In genomic region chr21:37338671-37339526, GRCh38 we compare ENCODE assay signal across 11 cellular contexts. TPM values are rescaled to one million over a fixed set of nuclear protein-coding genes. Genes with fewer than 3 reads are reported as not detected.
DNase-seq lines count a peak whose midpoint lies in the region; ATAC-seq and TF ChIP-seq lines count a peak whose summit lies in the region.
"Had no signal": no experiment of that assay in that cellular context is flagged by ENCODE, and none has a peak within 500 bp of the region (broad histone marks: within the 10 kb centered on the region; RNA-seq: fewer than 3 reads in every experiment).

No MANE protein-coding gene starts in this region.

- peaks cover 1% of the 10 kb centered on the region for H3K27me3 Mint-ChIP-seq in activated T-helper 2 cell treated with anti-CD3 and anti-CD28 coated beads, Interferon-gamma antibody, Interleukin-2, Interleukin-4, amounts not matched to agents 10 μg/mL and 5 μg/mL and 100 μg/mL, durations not matched to agents 14 hours and 24 hours and 36 hours (ENCODE audit: low read depth)
- H3K27me3 Mint-ChIP-seq: brain had no signal

- H3K9me3 ChIP-seq in left lung (peaks cover 0 to 6% of the 10 kb centered on the region in 2 donors), aorta (ENCODE audit: control insufficient read depth, low read length) (no peaks in the 10 kb centered on the region)

- no peak overlapping the region for H3K27ac Mint-ChIP-seq in activated T-helper 2 cell treated with anti-CD3 and anti-CD28 coated beads, Interferon-gamma antibody, Interleukin-2, Interleukin-4, amounts not matched to agents 10 μg/mL and 5 μg/mL and 100 μg/mL, durations not matched to agents 14 hours and 24 hours and 36 hours
- H3K27ac Mint-ChIP-seq: IgD-negative memory B cell had no signal

- H3K4me3 Mint-ChIP-seq in activated T-helper 2 cell treated with anti-CD3 and anti-CD28 coated beads, Interferon-gamma antibody, Interleukin-2, Interleukin-4, amounts not matched to agents 10 μg/mL and 5 μg/mL and 100 μg/mL, durations not matched to agents 14 hours and 24 hours and 36 hours (ENCODE audit: low read depth): no peak overlapping the region
- H3K4me3 Mint-ChIP-seq: IgD-negative memory B cell had no signal

- peaks cover 3% of the 10 kb centered on the region for H3K4me1 Mint-ChIP-seq in activated T-helper 2 cell treated with anti-CD3 and anti-CD28 coated beads, Interferon-gamma antibody, Interleukin-2, Interleukin-4, amounts not matched to agents 10 μg/mL and 5 μg/mL and 100 μg/mL, durations not matched to agents 14 hours and 24 hours and 36 hours (ENCODE audit: low read depth)

- in situ Hi-C loops in astrocyte of the cerebellum (cut with HindIII; ENCODE audit: low sequenced_read_pairs) (no loop called here), GM13977 (cut with MboI; ENCODE audit: low pct_unique_long_range_greater_than_20kb, low sequenced_read_pairs, unreplicated experiment) (no loop called here)

- TF ChIP-seq CTCF in astrocyte of the cerebellum (IDR thresholded peaks at IDR 0.05; ENCODE audit: low read depth, low read length, missing control alignments): no peak
- TF ChIP-seq CTCF in left lung (IDR thresholded peaks at IDR 0.05): no peak
- no peak for TF ChIP-seq CTCF in GM13977 (IDR thresholded peaks at IDR 0.05; ENCODE audit: extremely low read depth, insufficient read depth, missing control alignments)

- intact Hi-C loops in left lung (cut with DNase I) (no loop called here), aorta (cut with DNase I) (loop anchor here (2.0 to 10.0 kb wide), 4 partner anchors 26 to 74 kb away; partner anchors contain the start of genes VPS26C (in 2 of the 2) and DYRK1A (in 1 of the 2))
- intact Hi-C loops in activated T-helper 2 cell treated with anti-CD3 and anti-CD28 coated beads, Interferon-gamma antibody, Interleukin-2, Interleukin-4, amounts not matched to agents 10 μg/mL and 5 μg/mL and 100 μg/mL, durations not matched to agents 14 hours and 24 hours and 36 hours (cut with micrococcal nuclease): no loop called here

- no peaks in the 10 kb centered on the region for H3K27me3 ChIP-seq in left lung
- H3K27me3 ChIP-seq in aorta (ENCODE audit: control insufficient read depth in 1 of 2, insufficient read depth in 2 of 2, low read length in 1 of 2): no peaks in the 10 kb centered on the region

- ATAC-seq in activated CD4-positive, CD25-positive, alpha-beta regulatory T cell treated with anti-CD3 and anti-CD28 coated beads, Interleukin-2, amount 50 U/mL, for 24 hours: peak; percentile 32 to 59
- ATAC-seq in left lung (peak; percentile 96), aorta (ENCODE audit: low FRiP score) (peak; percentile 87)

- H3K4me1 ChIP-seq in left lung (peaks cover 0 to 17% of the 10 kb centered on the region in 2 donors), aorta (ENCODE audit: control insufficient read depth in 1 of 2, insufficient read depth in 2 of 2, low read length in 2 of 2) (no peaks in the 10 kb centered on the region)

- peaks cover 3% of the 10 kb centered on the region for H3K9me3 Mint-ChIP-seq in activated T-helper 2 cell treated with anti-CD3 and anti-CD28 coated beads, Interferon-gamma antibody, Interleukin-2, Interleukin-4, amounts not matched to agents 10 μg/mL and 5 μg/mL and 100 μg/mL, durations not matched to agents 14 hours and 24 hours and 36 hours

- DNase-seq in activated CD4-positive, CD25-positive, alpha-beta regulatory T cell (lab: John Stamatoyannopoulos, UW): no peak
- DNase-seq in astrocyte of the cerebellum (ENCODE audit: low read depth) (peak; percentile 3), left lung (peak; percentile 34 to 42), aorta (peak; percentile 59 to 79), DMS114 treated with DMSO at 0.1 percent for 48 hours (lab: John Stamatoyannopoulos, UW; ENCODE audit: unreplicated experiment) (no peak), GM13977 (ENCODE audit: low spot score) (no peak)
- DNase-seq in activated T-helper 2 cell treated with anti-CD3 and anti-CD28 coated beads, Interferon-gamma antibody, Interleukin-2, Interleukin-4, amounts not matched to agents 10 μg/mL and 5 μg/mL and 100 μg/mL, durations not matched to agents 14 hours and 24 hours and 36 hours (ENCODE audit: low spot score): no peak
- DNase-seq: DMS153 had no signal

- peak overlapping the region; percentile 64 to 67 for H3K27ac ChIP-seq in left lung
- peak overlapping the region; percentile 91 to 97 for H3K27ac ChIP-seq in aorta (ENCODE audit: low read depth in 1 of 2, low read length in 2 of 2)

- 12 to 16% methylated on average over 11 of the region's 11 CpGs for WGBS in aorta, 2 donors

- H3K36me3 ChIP-seq in left lung (no peaks in the 10 kb centered on the region), aorta (ENCODE audit: control insufficient read depth in 1 of 2, insufficient read depth in 2 of 2, low read length in 1 of 2) (no peaks in the 10 kb centered on the region)

- no peaks in the 10 kb centered on the region for H3K36me3 Mint-ChIP-seq in activated T-helper 2 cell treated with anti-CD3 and anti-CD28 coated beads, Interferon-gamma antibody, Interleukin-2, Interleukin-4, amounts not matched to agents 10 μg/mL and 5 μg/mL and 100 μg/mL, durations not matched to agents 14 hours and 24 hours and 36 hours (ENCODE audit: low read depth)
- H3K36me3 Mint-ChIP-seq: brain had no signal

- H3K4me3 ChIP-seq in astrocyte of the cerebellum (ENCODE audit: low read depth, low read length) (no peak overlapping the region), left lung (no peak overlapping the region), aorta (ENCODE audit: low read length in 2 of 2) (no peak overlapping the region)

RNA-seq across cellular contexts. Expression of gene DYRK1A, which starts 27.7 kb away (rescaled TPM):
- total RNA-seq in left lung (10 to 100 TPM; 57.0 to 61.9 TPM), aorta (10 to 100 TPM; 70.0 to 76.6 TPM)
- 10 to 100 TPM in 1 of 2 donors, 1 to 10 TPM in 1; 8.8 to 21.6 TPM for polyA plus RNA-seq in aorta
- total RNA-seq in activated T-helper 2 cell treated with anti-CD3 and anti-CD28 coated beads, Interferon-gamma antibody, Interleukin-2, Interleukin-4, amounts not matched to agents 10 μg/mL and 5 μg/mL and 100 μg/mL, durations not matched to agents 14 hours and 24 hours and 36 hours: 61.8 and 62.5 TPM in 2 replicates

Comparison
In these comparisons a context has a peak if more than half of its experiments do, and no peak if none do; other contexts are left out.
1. ATAC-seq: peak in every context shown above with its lines; median percentile 96 in left lung; 87 in aorta; 46 in activated CD4-positive, CD25-positive, alpha-beta regulatory T cell treated with anti-CD3 and anti-CD28 coated beads, Interleukin-2, amount 50 U/mL, for 24 hours.
2. DNase-seq: peak in astrocyte of the cerebellum (single experiment), left lung (2 of 2) and aorta (2 of 2); none in activated CD4-positive, CD25-positive, alpha-beta regulatory T cell (0 of 4), DMS114 treated with DMSO at 0.1 percent for 48 hours (single experiment), activated T-helper 2 cell treated with anti-CD3 and anti-CD28 coated beads, Interferon-gamma antibody, Interleukin-2, Interleukin-4, amounts not matched to agents 10 μg/mL and 5 μg/mL and 100 μg/mL, durations not matched to agents 14 hours and 24 hours and 36 hours (single experiment) and GM13977 (single experiment).
3. intact Hi-C loops: an anchor here in aorta (2.0 to 10.0 kb wide); none called in left lung and activated T-helper 2 cell treated with anti-CD3 and anti-CD28 coated beads, Interferon-gamma antibody, Interleukin-2, Interleukin-4, amounts not matched to agents 10 μg/mL and 5 μg/mL and 100 μg/mL, durations not matched to agents 14 hours and 24 hours and 36 hours.